In the genomic region with DNA sequence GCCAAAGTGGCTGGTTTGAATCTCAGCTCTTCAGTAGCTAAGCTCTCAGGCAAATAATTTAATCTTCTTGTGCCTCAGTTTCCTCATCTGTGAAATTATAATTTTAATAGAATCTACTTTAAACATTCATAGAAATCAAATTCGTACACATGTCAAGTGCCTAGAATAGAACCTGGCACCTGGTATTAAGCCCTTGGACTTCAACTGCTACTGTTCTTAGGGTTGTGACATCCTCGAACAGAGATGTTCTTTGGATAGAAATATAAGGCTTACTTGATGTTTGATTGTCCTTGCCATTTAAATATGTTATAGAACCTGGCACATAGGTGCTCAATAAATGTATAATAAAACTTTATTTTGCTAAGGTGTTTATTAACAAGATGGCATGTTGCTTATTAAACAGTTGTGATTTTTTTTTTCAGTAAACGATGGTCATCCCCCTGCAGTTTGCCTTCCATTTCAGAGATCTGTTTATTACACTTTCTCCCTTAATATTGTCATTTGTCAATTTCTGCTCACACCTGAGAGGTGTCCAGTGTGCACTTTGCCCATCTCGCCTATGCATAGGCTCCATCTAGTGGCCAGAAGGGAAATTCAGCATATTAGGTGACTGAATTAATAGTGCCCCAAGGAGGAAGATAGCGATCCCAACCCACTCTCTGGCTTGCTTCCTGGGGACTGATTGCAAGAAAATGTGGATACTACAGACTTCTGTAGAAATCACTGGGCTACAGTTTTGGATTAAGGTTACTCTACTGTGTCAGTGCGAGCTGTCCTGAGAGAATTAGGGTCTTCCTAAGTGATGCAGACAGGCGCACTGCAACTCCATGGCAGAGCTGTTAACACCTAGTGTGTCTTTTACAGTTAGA, we compare ENCODE assay signal across 9 cellular contexts. TPM values are rescaled to one million over a fixed set of nuclear protein-coding genes. Genes with fewer than 3 reads are reported as not detected.
DNase-seq lines count a peak whose midpoint lies in the region; ATAC-seq, FAIRE-seq and TF ChIP-seq lines count a peak whose summit lies in the region.
"Had no signal": no experiment of that assay in that cellular context is flagged by ENCODE, and none has a peak within 500 bp of the region (broad histone marks: within the 10 kb centered on the region; RNA-seq: fewer than 3 reads in every experiment).

No MANE protein-coding gene starts in this region.

- no peaks in the 10 kb centered on the region for H3K9me3 Mint-ChIP-seq in naive thymus-derived CD8-positive, alpha-beta T cell
- H3K9me3 Mint-ChIP-seq in T-helper 2 cell treated with Interferon-gamma antibody and Interleukin-4, amounts not matched to agents 5 μg/mL and 100 μg/mL, for 36 hours: no peaks in the 10 kb centered on the region
- H3K9me3 Mint-ChIP-seq: IgD-negative memory B cell had no signal

- H3K79me2 ChIP-seq in KMS-11 (ENCODE audit: insufficient read depth, low read depth): peaks cover 93% of the 10 kb centered on the region

- peaks cover 33% of the 10 kb centered on the region for H4K20me1 ChIP-seq in KMS-11 (ENCODE audit: insufficient read depth)

- TF ChIP-seq CTCF in A549 (IDR thresholded peaks at IDR 0.05) (peak; percentile 94), KMS-11 (conservative IDR thresholded peaks at IDR 0.05; ENCODE audit: low read depth, low read length) (peak; percentile 93)

- H3K27ac ChIP-seq in A549 (peak overlapping the region in 1 of 2 experiments; percentile 45; a peak in 1 of 6 replicates), KMS-11 (no peak overlapping the region), epithelial cell of prostate (peak overlapping the region; percentile 88)

- no peaks in the 10 kb centered on the region for H3K36me3 ChIP-seq in KMS-11 (ENCODE audit: insufficient read depth)

- CTCF ChIA-PET in A549 (lab: Yijun Ruan, JAX): interaction anchor here (0.6 to 7.7 kb wide), 53 partner anchors 11 to 428 kb away, joined by 3 to 64 read pairs (median 4); partner anchors contain the start of gene IGF1R

- H3K27me3 Mint-ChIP-seq in naive thymus-derived CD8-positive, alpha-beta T cell: peaks cover 0 to 4% (median 1%) of the 10 kb centered on the region in 5 donors
- peaks cover 18% of the 10 kb centered on the region for H3K27me3 Mint-ChIP-seq in T-helper 2 cell treated with Interferon-gamma antibody and Interleukin-4, amounts not matched to agents 5 μg/mL and 100 μg/mL, for 36 hours (ENCODE audit: low read depth)

- no peak for TF ChIP-seq POLR2A in A549 (IDR thresholded peaks at IDR 0.05; ENCODE audit: low read length)

- H3K9me3 ChIP-seq in A549: no peaks in the 10 kb centered on the region

- H3K4me1 Mint-ChIP-seq in naive thymus-derived CD8-positive, alpha-beta T cell: peaks cover 19 to 67% (median 59%) of the 10 kb centered on the region in 4 donors
- H3K4me1 Mint-ChIP-seq in T-helper 2 cell treated with Interferon-gamma antibody and Interleukin-4, amounts not matched to agents 5 μg/mL and 100 μg/mL, for 36 hours (ENCODE audit: low read depth): peaks cover 5% of the 10 kb centered on the region

- H3K4me3 ChIP-seq in A549 (no peak overlapping the region), KMS-11 (IDR thresholded peaks at IDR 0.05; ENCODE audit: insufficient read depth, low read depth, low read length) (no peak overlapping the region)

- H3K36me3 Mint-ChIP-seq in naive thymus-derived CD8-positive, alpha-beta T cell: peaks cover 0 to 4% (median 0%) of the 10 kb centered on the region in 3 donors
- no peaks in the 10 kb centered on the region for H3K36me3 Mint-ChIP-seq in T-helper 2 cell treated with Interferon-gamma antibody and Interleukin-4, amounts not matched to agents 5 μg/mL and 100 μg/mL, for 36 hours (ENCODE audit: low read depth)
- H3K36me3 Mint-ChIP-seq: IgD-negative memory B cell had no signal

- H3K4me3 Mint-ChIP-seq in naive thymus-derived CD8-positive, alpha-beta T cell: no peak overlapping the region
- H3K4me3 Mint-ChIP-seq in T-helper 2 cell treated with Interferon-gamma antibody and Interleukin-4, amounts not matched to agents 5 μg/mL and 100 μg/mL, for 36 hours: no peak overlapping the region
- H3K4me3 Mint-ChIP-seq: IgD-negative memory B cell had no signal

- TF ChIP-seq EP300 in A549 (IDR thresholded peaks at IDR 0.05): no peak

- FAIRE-seq in A549 (lab: Jason Lieb, UNC): peak; percentile 72

- peak overlapping the region; percentile 57; the same call in 2 of the 3 replicates for H3K4me2 ChIP-seq in A549
- no peak overlapping the region for H3K4me2 ChIP-seq in KMS-11

- H3K27ac Mint-ChIP-seq in naive thymus-derived CD8-positive, alpha-beta T cell: no peak overlapping the region
- no peak overlapping the region for H3K27ac Mint-ChIP-seq in T-helper 2 cell treated with Interferon-gamma antibody and Interleukin-4, amounts not matched to agents 5 μg/mL and 100 μg/mL, for 36 hours
- H3K27ac Mint-ChIP-seq: IgD-negative memory B cell had no signal

- POLR2A ChIA-PET in A549 (lab: Yijun Ruan, JAX): no interaction called here
- POLR2A ChIA-PET in naive thymus-derived CD8-positive, alpha-beta T cell (lab: Charles Lee): interaction anchor here (2.5 kb wide), 1 partner anchor 10 kb away, joined by 12 read pairs; the partner anchor contains the start of gene IGF1R

- no peaks in the 10 kb centered on the region for H3K27me3 ChIP-seq in KMS-11 (ENCODE audit: insufficient read depth, low read depth)

- ATAC-seq in A549: peak; percentile 76 to 85
- ATAC-seq in GM21737 (IDR thresholded peaks at IDR 0.05; ENCODE audit: unreplicated experiment): peak; percentile 88
- ATAC-seq in naive thymus-derived CD8-positive, alpha-beta T cell: peak; percentile 75 to 86

- H3K4me1 ChIP-seq in A549 (peaks cover 71% of the 10 kb centered on the region), KMS-11 (ENCODE audit: low read depth, poor library complexity, severe bottlenecking) (peaks cover 11% of the 10 kb centered on the region)

- H2AFZ ChIP-seq in KMS-11 (ENCODE audit: low read depth): no peak overlapping the region

- H3K9ac ChIP-seq in KMS-11: no peak overlapping the region

- DNase-seq in A549 (ENCODE audit: low read depth in 1 of 2, low spot score in 1 of 2) (peak; percentile 63 to 80), EH (ENCODE audit: low read depth) (peak; percentile 62), SKM-1 (lab: John Stamatoyannopoulos, UW; ENCODE audit: unreplicated experiment) (peak; percentile 30), epithelial cell of prostate (ENCODE audit: low read depth, low spot score) (no peak)
- peak in 8 of 10 donors; percentile 30 to 68 (median 45) for DNase-seq in naive thymus-derived CD8-positive, alpha-beta T cell
- DNase-seq in T-helper 2 cell treated with Interferon-gamma antibody and Interleukin-4, amounts not matched to agents 5 μg/mL and 100 μg/mL, for 36 hours (ENCODE audit: low spot score): no peak

- 33% methylated on average over 7 of the region's 7 CpGs for WGBS in A549 (ENCODE audit: missing lambda C conversion rate)

- TF ChIP-seq RAD21 in A549 (conservative IDR thresholded peaks at IDR 0.05 in 1 of 2, IDR thresholded peaks at IDR 0.05 in 1 of 2): peak; percentile 75 to 82

TF ChIP-seq in A549, 52 proteins besides CTCF, POLR2A, EP300 and RAD21:
- TF ChIP-seq, protein P1, sequence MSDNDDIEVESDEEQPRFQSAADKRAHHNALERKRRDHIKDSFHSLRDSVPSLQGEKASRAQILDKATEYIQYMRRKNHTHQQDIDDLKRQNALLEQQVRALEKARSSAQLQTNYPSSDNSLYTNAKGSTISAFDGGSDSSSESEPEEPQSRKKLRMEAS (IDR thresholded peaks at IDR 0.05): 0 out of 2 replicates have a peak, but pooled peaks have one; percentile 40
- TF ChIP-seq, protein P2, sequence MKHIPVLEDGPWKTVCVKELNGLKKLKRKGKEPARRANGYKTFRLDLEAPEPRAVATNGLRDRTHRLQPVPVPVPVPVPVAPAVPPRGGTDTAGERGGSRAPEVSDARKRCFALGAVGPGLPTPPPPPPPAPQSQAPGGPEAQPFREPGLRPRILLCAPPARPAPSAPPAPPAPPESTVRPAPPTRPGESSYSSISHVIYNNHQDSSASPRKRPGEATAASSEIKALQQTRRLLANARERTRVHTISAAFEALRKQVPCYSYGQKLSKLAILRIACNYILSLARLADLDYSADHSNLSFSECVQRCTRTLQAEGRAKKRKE (CRISPR knock-in tag; IDR thresholded peaks at IDR 0.05; ENCODE audit: low read depth): no peak
- TF ChIP-seq ZSCAN20 (CRISPR knock-in tag; IDR thresholded peaks at IDR 0.05) (no peak), HOXB5 (CRISPR knock-in tag; IDR thresholded peaks at IDR 0.05) (no peak), SMC3 (IDR thresholded peaks at IDR 0.05) (peak; percentile 72)

RNA-seq across cellular contexts. Expression of gene IGF1R, which starts 10.7 kb away (rescaled TPM):
- 69.5 and 117 TPM in 2 replicates for polyA plus RNA-seq in A549 (2011; rRNA removed)
- 53.7 and 64.5 TPM in 2 replicates for polyA plus RNA-seq in A549 (2012; cell fraction: cytosol; rRNA removed)
- polyA plus RNA-seq in A549 (2012; cell fraction: nucleus; rRNA removed): 140 and 145 TPM in 2 replicates
- 38.5 to 48.4 TPM (median 42.6 TPM) in 3 replicates for polyA plus RNA-seq in A549 (2017; fragmentation: RNase III; extraction: RNeasy Plus Mini Kit Qiagen cat#74134 plus additional on column Dnase treatment)
- 348 and 449 TPM in 2 replicates for polyA minus RNA-seq in A549 (2011; rRNA and poly(A)+ RNA removed)
- total RNA-seq in naive thymus-derived CD8-positive, alpha-beta T cell: 100 to 1,000 TPM; 117 to 122 TPM
- polyA plus RNA-seq in naive thymus-derived CD8-positive, alpha-beta T cell: 1 to 10 TPM; 2.5 to 6.3 (median 4.9) TPM

Comparison
In these comparisons a context has a peak if more than half of its experiments do, and no peak if none do; other contexts are left out.
1. DNase-seq: peak in A549 (2 of 2), EH (single experiment), SKM-1 (single experiment) and naive thymus-derived CD8-positive, alpha-beta T cell (8 of 10); none in epithelial cell of prostate (single experiment) and T-helper 2 cell treated with Interferon-gamma antibody and Interleukin-4, amounts not matched to agents 5 μg/mL and 100 μg/mL, for 36 hours (single experiment).
2. RNA of gene IGF1R, which starts 10.7 kb away (polyA plus RNA-seq): 38.5 to 145 TPM in A549; 2.5 to 6.3 TPM in naive thymus-derived CD8-positive, alpha-beta T cell; every median in the first group is over 4 times any median in the second.
3. Peak in every context shown above with its lines, with median percentiles within 50 percentile points of each other: ATAC-seq.